Comparison of ENCODE assay signal across 24 cellular contexts in genomic region chr3:13178107-13178506, GRCh38.
"Had no signal": no experiment of that assay in that cellular context is flagged by ENCODE, and none has a peak within 500 bp of the region (broad histone marks: within the 10 kb centered on the region; RNA-seq: fewer than 3 reads in every experiment).

No MANE protein-coding gene starts in this region.

- FAIRE-seq: astrocyte, bronchial epithelial cell had no signal

- H3K27me3 ChIP-seq: brain microvascular endothelial cell, dorsolateral prefrontal cortex, gastrocnemius medialis had no signal

- DNase-seq: activated CD4-positive, alpha-beta T cell treated with anti-CD3 and anti-CD28 coated beads for 1 hour; activated CD4-positive, alpha-beta T cell treated with anti-CD3 and anti-CD28 coated beads for 4 hours; activated CD4-positive, alpha-beta T cell treated with anti-CD3 and anti-CD28 coated beads, Interleukin-2, amount 50 U/mL, for 1 hour; activated CD4-positive, alpha-beta T cell treated with anti-CD3 and anti-CD28 coated beads, Interleukin-2, amount 50 U/mL, for 48 hours; activated CD8-positive, alpha-beta memory T cell treated with anti-CD3 and anti-CD28 coated beads for 24 hours; activated CD8-positive, alpha-beta T cell treated with anti-CD3 and anti-CD28 coated beads for 36 hours; activated effector memory CD4-positive, alpha-beta T cell treated with Interleukin-2 at 50 U/mL for 16 hours; activated gamma-delta T cell treated with Interleukin-2 at 50 U/mL for 16 hours; activated naive CD4-positive, alpha-beta T cell treated with anti-CD3 and anti-CD28 coated beads, Interleukin-2, amount 50 U/mL, for 16 hours; activated naive CD4-positive, alpha-beta T cell treated with Interleukin-2 at 50 U/mL for 16 hours; activated T-cell treated with anti-CD3 and anti-CD28 coated beads, Interleukin-2, amount 50 U/mL, for 4 hours; amniotic stem cell; anterior cingulate cortex; brain microvascular endothelial cell; dorsolateral prefrontal cortex; effector memory CD4-positive, alpha-beta T cell; endodermal cell; foreskin fibroblast; gastrocnemius medialis; glutamatergic neuron; T-helper 2 cell had no signal

- H3K36me3 ChIP-seq: brain microvascular endothelial cell, gastrocnemius medialis had no signal

- H3K27ac ChIP-seq: brain microvascular endothelial cell, coronary artery, dorsolateral prefrontal cortex, gastrocnemius medialis had no signal

- H3K4me1 ChIP-seq: gastrocnemius medialis had no signal

- H3K4me3 ChIP-seq: coronary artery, dorsolateral prefrontal cortex, gastrocnemius medialis had no signal
